ENCODE assay signal across 20 cellular contexts in the genomic region with DNA sequence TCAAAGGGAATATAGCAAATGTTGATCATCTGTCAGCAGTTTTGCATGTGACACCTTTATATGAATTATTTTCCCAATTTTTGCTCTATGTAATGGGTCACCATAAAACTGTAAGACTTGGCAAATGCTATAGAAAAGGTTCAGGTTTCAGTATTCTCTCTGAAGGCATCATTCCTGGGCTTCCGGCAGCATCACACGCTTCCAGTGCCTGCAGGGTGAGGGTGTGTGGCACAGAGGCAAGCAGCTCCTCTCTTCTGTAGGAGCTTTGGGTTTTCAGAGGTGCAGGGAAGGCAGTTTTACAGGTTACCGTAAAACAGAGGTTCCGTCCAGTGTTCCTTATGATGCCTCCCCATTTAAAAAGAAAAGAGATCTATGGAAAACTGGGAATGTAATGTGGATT.
"Had no signal": no experiment of that assay in that cellular context is flagged by ENCODE, and none has a peak within 500 bp of the region (broad histone marks: within the 10 kb centered on the region; RNA-seq: fewer than 3 reads in every experiment).

No MANE protein-coding gene starts in this region.

- H2AFZ ChIP-seq: parathyroid adenoma had no signal

- H3K4me2 ChIP-seq: SK-N-SH, smooth muscle cell had no signal

- ATAC-seq: body of pancreas; effector memory CD8-positive, alpha-beta T cell; mucosa of descending colon; sciatic nerve; stimulated activated effector memory CD8-positive, alpha-beta T cell treated with anti-CD3 and anti-CD28 coated beads, Interleukin-12 subunit alpha, Interleukin-12 subunit beta, amount 100 ng/mL, for 72 hours had no signal

- H3K9me3 ChIP-seq: body of pancreas, mucosa of descending colon, neutrophil, SK-N-SH, stomach had no signal

- DNase-seq: activated CD4-positive, alpha-beta T cell treated with anti-CD3 and anti-CD28 coated beads, Interleukin-2, amount 10 ng/mL, durations not matched to agents 24 days and 14 days; activated naive CD8-positive, alpha-beta T cell treated with anti-CD3 and anti-CD28 coated beads, Interleukin-2, amount 10 ng/mL, durations not matched to agents 7 days and 5 days; amygdala; body of pancreas; effector memory CD8-positive, alpha-beta T cell; foreskin fibroblast; mesenchymal stem cell; mucosa of descending colon; naive B cell; SK-N-SH; stimulated activated CD4-positive, alpha-beta T cell treated with anti-CD3 and anti-CD28 coated beads, Interleukin-4, amount 100 ng/mL, for 24 hours; stomach; T1000; trophoblast cell had no signal

- H3K4me1 ChIP-seq: body of pancreas, parathyroid adenoma, stomach had no signal

- H3K4me1 Mint-ChIP-seq: activated CD4-positive, alpha-beta T cell treated with anti-CD3 and anti-CD28 coated beads, Interleukin-2, amount 10 ng/mL, durations not matched to agents 24 days and 14 days had no signal

- H3K27ac ChIP-seq: body of pancreas, neutrophil, parathyroid adenoma, stomach had no signal

- H3K27ac Mint-ChIP-seq: activated CD4-positive, alpha-beta T cell treated with anti-CD3 and anti-CD28 coated beads, Interleukin-2, amount 10 ng/mL, durations not matched to agents 24 days and 14 days; activated T-helper 2 cell treated with anti-CD3 and anti-CD28 coated beads, Interferon-gamma antibody, Interleukin-2, Interleukin-4, amounts not matched to agents 10 μg/mL and 5 μg/mL and 100 μg/mL, durations not matched to agents 14 hours and 24 hours and 36 hours had no signal

- H3K9me3 Mint-ChIP-seq: effector memory CD8-positive, alpha-beta T cell; stimulated activated effector memory CD8-positive, alpha-beta T cell treated with anti-CD3 and anti-CD28 coated beads, Interleukin-12 subunit alpha, Interleukin-12 subunit beta, amount 100 ng/mL, for 72 hours had no signal

- H3K4me3 Mint-ChIP-seq: activated CD4-positive, alpha-beta T cell treated with anti-CD3 and anti-CD28 coated beads, Interleukin-2, amount 10 ng/mL, durations not matched to agents 24 days and 14 days; activated naive CD8-positive, alpha-beta T cell treated with anti-CD3 and anti-CD28 coated beads, Interleukin-2, amount 10 ng/mL, durations not matched to agents 7 days and 5 days; effector memory CD8-positive, alpha-beta T cell; naive B cell; stimulated activated effector memory CD8-positive, alpha-beta T cell treated with anti-CD3 and anti-CD28 coated beads, Interleukin-12 subunit alpha, Interleukin-12 subunit beta, amount 100 ng/mL, for 72 hours had no signal

- H3K27me3 ChIP-seq: body of pancreas, neutrophil, stomach had no signal

- H3K27me3 Mint-ChIP-seq: activated CD4-positive, alpha-beta T cell treated with anti-CD3 and anti-CD28 coated beads, Interleukin-2, amount 10 ng/mL, durations not matched to agents 24 days and 14 days; activated naive CD8-positive, alpha-beta T cell treated with anti-CD3 and anti-CD28 coated beads, Interleukin-2, amount 10 ng/mL, durations not matched to agents 7 days and 5 days; effector memory CD8-positive, alpha-beta T cell; naive B cell had no signal

- H3K9ac ChIP-seq: parathyroid adenoma, SK-N-SH had no signal

- H3K4me3 ChIP-seq: body of pancreas, mucosa of descending colon, smooth muscle cell, stomach had no signal
